In genomic region chr11:1425439-1425838, GRCh38 we compare ENCODE assay signal across 8 cellular contexts. TPM values are rescaled to one million over a fixed set of nuclear protein-coding genes. Genes with fewer than 3 reads are reported as not detected.
"Had no signal": no experiment of that assay in that cellular context is flagged by ENCODE, and none has a peak within 500 bp of the region (broad histone marks: within the 10 kb centered on the region; RNA-seq: fewer than 3 reads in every experiment).

No MANE protein-coding gene starts in this region.

- DNase-seq: GM23248, GOT3, H7, HFFc6, IMR-90, KBM-7 had no signal

- H2AFZ ChIP-seq: GM23248 had no signal

- H3K27ac ChIP-seq: GM23248, HL-60 had no signal

- H3K4me1 ChIP-seq: HAP-1 had no signal

- H3K9ac ChIP-seq: GM23248 had no signal

- H3K36me3 ChIP-seq: HAP-1 had no signal

- H3K4me3 Mint-ChIP-seq: HFFc6 had no signal

- H3K27ac Mint-ChIP-seq: HFFc6 had no signal

- H3K4me3 ChIP-seq: GM23248, HAP-1 had no signal

- H3K9me3 ChIP-seq: HAP-1 had no signal

RNA-seq across cellular contexts. Expression of gene BRSK2, which starts 35.7 kb away (rescaled TPM):
- polyA plus RNA-seq: GM23248 had no signal
